In the genomic region with DNA sequence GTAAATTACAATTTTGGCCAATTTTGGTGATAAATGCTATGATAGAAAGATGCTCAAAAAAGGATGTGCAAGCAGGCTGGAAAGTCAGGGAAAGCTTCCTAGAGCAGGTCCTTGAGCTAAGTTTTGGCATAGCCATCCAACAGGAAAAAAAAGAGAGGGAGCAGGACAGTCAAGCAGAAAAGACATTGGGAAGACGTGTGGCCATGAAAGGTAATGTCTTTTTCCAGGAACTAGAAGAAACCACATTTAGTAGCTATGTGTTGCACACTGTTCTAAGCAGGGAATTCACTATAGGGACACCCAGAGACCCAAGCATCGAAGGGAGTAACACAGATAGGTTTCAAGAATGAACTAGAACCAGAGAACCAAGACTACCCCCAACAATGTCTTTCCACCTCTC, we compare ENCODE assay signal across 7 cellular contexts.
"Had no signal": no experiment of that assay in that cellular context is flagged by ENCODE, and none has a peak within 500 bp of the region (broad histone marks: within the 10 kb centered on the region; RNA-seq: fewer than 3 reads in every experiment).

No MANE protein-coding gene starts in this region.

- H2AFZ ChIP-seq: GM23248 had no signal

- H3K27ac ChIP-seq: GM23248 had no signal

- H3K27ac Mint-ChIP-seq: HFFc6 had no signal

- H3K4me1 ChIP-seq: HAP-1 had no signal

- H3K4me3 ChIP-seq: GM23248, HAP-1, K562 had no signal

- H3K9me3 Mint-ChIP-seq: HFFc6 had no signal

- H3K9ac ChIP-seq: GM23248 had no signal

- ATAC-seq: HCT116, K562 had no signal

- H3K9me3 ChIP-seq: HAP-1 had no signal

- DNase-seq: GM23248, HFFc6, IMR-90, KG1 had no signal

- H3K4me3 Mint-ChIP-seq: HFFc6 had no signal

- H3K36me3 ChIP-seq: HAP-1 had no signal
